In genomic region chr17:28743243-28744103, GRCh38 we compare ENCODE assay signal across 8 cellular contexts.
DNase-seq lines count a peak whose midpoint lies in the region; ATAC-seq and TF ChIP-seq lines count a peak whose summit lies in the region.

A gene with protein sequence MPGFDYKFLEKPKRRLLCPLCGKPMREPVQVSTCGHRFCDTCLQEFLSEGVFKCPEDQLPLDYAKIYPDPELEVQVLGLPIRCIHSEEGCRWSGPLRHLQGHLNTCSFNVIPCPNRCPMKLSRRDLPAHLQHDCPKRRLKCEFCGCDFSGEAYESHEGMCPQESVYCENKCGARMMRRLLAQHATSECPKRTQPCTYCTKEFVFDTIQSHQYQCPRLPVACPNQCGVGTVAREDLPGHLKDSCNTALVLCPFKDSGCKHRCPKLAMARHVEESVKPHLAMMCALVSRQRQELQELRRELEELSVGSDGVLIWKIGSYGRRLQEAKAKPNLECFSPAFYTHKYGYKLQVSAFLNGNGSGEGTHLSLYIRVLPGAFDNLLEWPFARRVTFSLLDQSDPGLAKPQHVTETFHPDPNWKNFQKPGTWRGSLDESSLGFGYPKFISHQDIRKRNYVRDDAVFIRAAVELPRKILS (plus strand): TSS chr17:28744011. CDS start chr17:28744113, 102 bp downstream.

- DNase-seq in AG09309 (ENCODE audit: low read depth): peak; percentile 78
- DNase-seq in NCI-H446 (lab: John Stamatoyannopoulos, UW): peak; percentile 69 to 87
- peak; percentile 75 to 76 for DNase-seq in activated CD4-positive, alpha-beta T cell treated with anti-CD3 and anti-CD28 coated beads for 24 hours (ENCODE audit: low read depth in 2 of 2)
- peak; percentile 97 for DNase-seq in choroid plexus epithelial cell (ENCODE audit: low read depth)
- DNase-seq in kidney glomerular epithelial cell (lab: John Stamatoyannopoulos, UW): peak; percentile 78
- DNase-seq in stimulated activated CD4-positive, alpha-beta T cell treated with anti-CD3 and anti-CD28 coated beads, Interleukin-15, amount 100 ng/mL, for 24 hours: peak; percentile 92

- peak within 1 kb of the TSS; percentile 83 for H3K4me3 ChIP-seq in AG09309 (ENCODE audit: control insufficient read depth, low read depth, low read length)
- peak within 1 kb of the TSS; percentile 87 for H3K4me3 ChIP-seq in choroid plexus epithelial cell (ENCODE audit: low read depth, low read length)

- ATAC-seq in GM18909 (IDR thresholded peaks at IDR 0.05; ENCODE audit: poor library complexity, unreplicated experiment) (peak; percentile 61), HG03139 (IDR thresholded peaks at IDR 0.05; ENCODE audit: unreplicated experiment) (peak; percentile 51)

- no peak for TF ChIP-seq CTCF in AG09309 (IDR thresholded peaks at IDR 0.05; ENCODE audit: control insufficient read depth, insufficient read depth, low read depth, low read length, missing control alignments)
- no peak for TF ChIP-seq CTCF in choroid plexus epithelial cell (conservative IDR thresholded peaks at IDR 0.05; ENCODE audit: low read depth, low read length)

Comparison
In these comparisons a context has a peak if more than half of its experiments do, and no peak if none do; other contexts are left out.
1. Peak in every context shown above with its lines: DNase-seq, ATAC-seq and H3K4me3 ChIP-seq.